Comparison of ENCODE assay signal across 22 cellular contexts in the genomic region with DNA sequence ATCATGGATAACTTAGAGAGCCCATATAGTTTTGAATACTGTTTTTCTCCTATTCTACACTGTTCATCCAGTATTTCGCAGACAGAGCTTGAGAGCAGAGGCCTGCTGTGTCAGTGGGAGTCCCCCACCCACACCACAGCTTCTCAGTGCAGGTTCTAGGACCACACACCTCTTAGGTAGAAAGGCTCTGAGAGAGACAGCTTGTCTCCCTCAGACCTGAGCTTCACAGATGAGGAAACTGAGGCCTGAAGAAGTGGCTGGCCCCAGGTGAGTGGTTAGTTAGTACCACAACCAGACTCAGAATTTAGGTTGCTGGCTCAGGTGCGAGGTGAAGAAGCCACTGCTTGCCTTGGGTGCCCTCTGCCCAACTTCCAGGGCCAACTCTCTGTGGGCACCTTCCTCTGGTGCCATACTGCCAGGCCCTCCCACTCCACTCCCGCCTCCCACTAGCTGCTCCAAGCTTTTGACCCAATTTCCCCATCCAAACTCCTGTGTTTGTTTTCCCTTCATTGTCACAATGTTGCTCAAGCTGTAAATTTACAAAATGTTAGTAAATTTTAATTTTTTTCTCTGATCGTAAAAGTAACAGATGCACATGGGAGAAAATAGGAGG. TPM values are rescaled to one million over a fixed set of nuclear protein-coding genes. Genes with fewer than 3 reads are reported as not detected.
DNase-seq lines count a peak whose midpoint lies in the region; ATAC-seq, FAIRE-seq and TF ChIP-seq lines count a peak whose summit lies in the region.
"Had no signal": no experiment of that assay in that cellular context is flagged by ENCODE, and none has a peak within 500 bp of the region (broad histone marks: within the 10 kb centered on the region; RNA-seq: fewer than 3 reads in every experiment).

No MANE protein-coding gene starts in this region.

- H2BK20ac ChIP-seq in H1 (ENCODE audit: low read length), result no peak overlapping the region

- no peak overlapping the region for H3K4ac ChIP-seq in H1 (replicated peaks; ENCODE audit: insufficient read length, low read depth, low read length)

- no peak overlapping the region for H3K27ac ChIP-seq in H1 (ENCODE audit: low read depth, low read length)
- peak overlapping the region; percentile 99 for H3K27ac ChIP-seq in subcutaneous abdominal adipose tissue (ENCODE audit: low read depth, low read length)
- H3K27ac ChIP-seq in neural progenitor cell, result no peak overlapping the region
- H3K27ac ChIP-seq: RWPE1 had no signal

- 60% methylated on average over 4 of the region's 4 CpGs; no CpG with 5 or more reads in 1 of the 2 experiments for whole genome bisulfite sequencing in H1 (ENCODE audit: extremely low coverage in 1 of 2, insufficient coverage in 1 of 2, insufficient read length in 1 of 2, insufficient replicate concordance in 2 of 2, low coverage in 1 of 2, low lambda C conversion rate in 2 of 2, missing lambda C conversion rate in 1 of 2), 2 experiments

- no peaks in the 10 kb centered on the region for H3K79me1 ChIP-seq in H1 (ENCODE audit: low read depth, low read length)

- H3K36me3 Mint-ChIP-seq in neural progenitor cell, result no peaks in the 10 kb centered on the region

- no peaks in the 10 kb centered on the region for H3K4me1 ChIP-seq in H1 (replicated peaks in 1 of 4; ENCODE audit: control insufficient read depth in 3 of 4, insufficient read depth in 4 of 4, low read length in 3 of 4)
- H3K4me1 ChIP-seq in subcutaneous abdominal adipose tissue (ENCODE audit: control insufficient read depth in 5 of 5, insufficient read depth in 5 of 5, low read length in 5 of 5), result peaks cover 0 to 56% (median 37%) of the 10 kb centered on the region in 5 donors
- no peaks in the 10 kb centered on the region for H3K4me1 ChIP-seq in neural progenitor cell

- no peak for TF ChIP-seq RAD21 in H1 (IDR thresholded peaks at IDR 0.05 in 1 of 2, conservative IDR thresholded peaks at IDR 0.05 in 1 of 2; ENCODE audit: low read depth in 2 of 2, low read length in 2 of 2)

- H3K4me3 Mint-ChIP-seq in neural progenitor cell, result no peak overlapping the region

- POLR2A ChIA-PET in H1 (lab: Charles Lee; ENCODE audit: partially characterized antibody), result interaction anchor here (0.6 to 0.9 kb wide), 2 partner anchors 43 to 45 kb away, joined by 3 read pairs; no protein-coding TSS in a partner anchor

- H4K91ac ChIP-seq in H1 (replicated peaks; ENCODE audit: insufficient read length, low read length), result no peak overlapping the region

- TF ChIP-seq EP300 in H1 (IDR thresholded peaks at IDR 0.05; ENCODE audit: borderline replicate concordance in 1 of 2, low read depth in 2 of 2, low read length in 2 of 2), result no peak

- no peak overlapping the region for H3K23ac ChIP-seq in H1 (ENCODE audit: insufficient read length)

- H4K20me1 ChIP-seq in H1 (replicated peaks in 1 of 2; ENCODE audit: control insufficient read depth in 1 of 2, insufficient read depth in 2 of 2, low read length in 2 of 2) (no peaks in the 10 kb centered on the region), neural progenitor cell (ENCODE audit: low read depth) (no peaks in the 10 kb centered on the region)

- 0 out of 2 replicates have a peak overlapping the region, but pooled peaks have one; percentile 3 for H2BK12ac ChIP-seq in H1 (ENCODE audit: low read depth, low read length)

- H3K4me3 ChIP-seq in H1 (ENCODE audit: extremely low read depth in 1 of 4, insufficient read depth in 2 of 4, low read depth in 3 of 4, low read length in 4 of 4) (no peak overlapping the region), subcutaneous abdominal adipose tissue (ENCODE audit: low read depth in 1 of 5, low read length in 5 of 5) (no peak overlapping the region), neural progenitor cell (no peak overlapping the region)

- no peak for DNase-seq in activated CD4-positive, CD25-positive, alpha-beta regulatory T cell treated with anti-CD3 and anti-CD28 coated beads, Interleukin-2, amount 50 U/mL, for 72 hours
- DNase-seq in activated naive CD4-positive, alpha-beta T cell treated with anti-CD3 and anti-CD28 coated beads, Interleukin-2, amount 50 U/mL, for 16 hours, result peak; percentile 28
- no peak for DNase-seq in activated naive CD4-positive, alpha-beta T cell treated with Interleukin-2 at 50 U/mL for 16 hours
- DNase-seq in H1 (ENCODE audit: low read depth in 1 of 2, low spot score in 2 of 2), result no peak
- no peak for DNase-seq in neural progenitor cell (ENCODE audit: low spot score)
- DNase-seq: 8988T, C1 segment of cervical spinal cord, COR-L47, DMS153, EL, H7, KG1, NCI-H1048, NCI-H146, NCI-H2107, NCI-H226, NCI-H526, OCI-M1 had no signal

- H3K27me3 ChIP-seq in H1 (replicated peaks in 1 of 4; ENCODE audit: control insufficient read depth in 3 of 4, extremely low read depth in 1 of 4, insufficient read depth in 3 of 4, low read length in 3 of 4), result no peaks in the 10 kb centered on the region
- no peaks in the 10 kb centered on the region for H3K27me3 ChIP-seq in subcutaneous abdominal adipose tissue (ENCODE audit: control insufficient read depth in 5 of 5, insufficient read depth in 4 of 5, low read length in 5 of 5)
- H3K27me3 ChIP-seq in neural progenitor cell, result no peaks in the 10 kb centered on the region

- H3K9me3 ChIP-seq in H1 (ENCODE audit: insufficient read depth in 2 of 2, low read depth in 1 of 2, low read length in 1 of 2) (no peaks in the 10 kb centered on the region), subcutaneous abdominal adipose tissue (ENCODE audit: control insufficient read depth in 5 of 5, low read length in 5 of 5) (no peaks in the 10 kb centered on the region), neural progenitor cell (ENCODE audit: low read depth) (no peaks in the 10 kb centered on the region)

- H3K36me3 ChIP-seq in H1 (ENCODE audit: control insufficient read depth in 2 of 4, insufficient read depth in 4 of 4, low read length in 3 of 4) (no peaks in the 10 kb centered on the region), subcutaneous abdominal adipose tissue (ENCODE audit: control insufficient read depth in 5 of 5, insufficient read depth in 5 of 5, low read length in 5 of 5) (no peaks in the 10 kb centered on the region), neural progenitor cell (no peaks in the 10 kb centered on the region)

- H3K4me2 ChIP-seq in H1 (ENCODE audit: insufficient read depth in 1 of 2, low read depth in 2 of 2, low read length in 2 of 2) (no peak overlapping the region), neural progenitor cell (no peak overlapping the region)

- H3K14ac ChIP-seq in H1 (ENCODE audit: insufficient read length), result no peak overlapping the region

- no peak overlapping the region for H2BK120ac ChIP-seq in H1 (replicated peaks; ENCODE audit: low read depth, low read length)

- H3K4me1 Mint-ChIP-seq in neural progenitor cell, result no peaks in the 10 kb centered on the region

- H2AFZ ChIP-seq in H1 (ENCODE audit: low read length), result no peak overlapping the region
- no peak overlapping the region for H2AFZ ChIP-seq in neural progenitor cell (replicated peaks)

- H3K9ac ChIP-seq in H1 (replicated peaks in 1 of 4; ENCODE audit: extremely low read depth in 1 of 4, low read depth in 3 of 4, low read length in 3 of 4) (no peak overlapping the region), subcutaneous abdominal adipose tissue (ENCODE audit: low read length in 5 of 5) (peak overlapping the region in 4 of 5 donors; percentile 9 to 88 (median 34)), neural progenitor cell (no peak overlapping the region)

- no peaks in the 10 kb centered on the region for H3F3A ChIP-seq in neural progenitor cell (ENCODE audit: low read depth)

- CTCF ChIA-PET in H1 (lab: Charles Lee; ENCODE audit: partially characterized antibody), result interaction anchor here (1.4 to 14.1 kb wide), 5 partner anchors 13 to 50 kb away, joined by 4 to 258 read pairs (median 8); no protein-coding TSS in a partner anchor

- H3K27me3 Mint-ChIP-seq in neural progenitor cell (ENCODE audit: insufficient read depth, low read depth), result peaks cover 6% of the 10 kb centered on the region

- TF ChIP-seq POLR2A in H1 (IDR thresholded peaks at IDR 0.05; ENCODE audit: control extremely low read depth in 1 of 2, low read depth in 2 of 2, low read length in 2 of 2), result no peak

- no peaks in the 10 kb centered on the region for H3K79me2 ChIP-seq in H1 (ENCODE audit: control insufficient read depth in 1 of 2, insufficient read depth in 2 of 2, low read length in 2 of 2)
- H3K79me2 ChIP-seq in neural progenitor cell (ENCODE audit: low read depth), result no peaks in the 10 kb centered on the region

- peak; percentile 24 to 48 for ATAC-seq in activated CD4-positive, CD25-positive, alpha-beta regulatory T cell treated with anti-CD3 and anti-CD28 coated beads, Interleukin-2, amount 50 U/mL, for 24 hours
- ATAC-seq in GM21737 (IDR thresholded peaks at IDR 0.05; ENCODE audit: unreplicated experiment), result no peak

- H2AK5ac ChIP-seq in H1 (ENCODE audit: low read depth, low read length), result no peak overlapping the region

- H3K23me2 ChIP-seq in H1 (ENCODE audit: low read depth, low read length), result no peaks in the 10 kb centered on the region; the same call in 1 of the 2 replicates

- no peak overlapping the region for H3K27ac Mint-ChIP-seq in neural progenitor cell

- no peak overlapping the region for H4K5ac ChIP-seq in H1 (ENCODE audit: insufficient read length, low read depth, low read length)

- TF ChIP-seq CTCF in H1 (IDR thresholded peaks at IDR 0.05; ENCODE audit: control extremely low read depth in 1 of 3, insufficient read depth in 1 of 3, low read depth in 1 of 3, low read length in 3 of 3) (no peak), neural progenitor cell (IDR thresholded peaks at IDR 0.05) (no peak)

- FAIRE-seq in H1 (lab: Jason Lieb, UNC), result no peak

- H3K9me3 Mint-ChIP-seq in neural progenitor cell, result no peaks in the 10 kb centered on the region

- H3K18ac ChIP-seq in H1 (ENCODE audit: extremely low read depth, low read length), result no peak overlapping the region

- H2BK5ac ChIP-seq in H1 (ENCODE audit: low read depth, low read length), result no peak overlapping the region

- no peak overlapping the region for H4K8ac ChIP-seq in H1 (ENCODE audit: extremely low read depth, insufficient read depth, low read length)

- H3K56ac ChIP-seq in H1 (replicated peaks; ENCODE audit: insufficient read length, low read depth, low read length), result no peak overlapping the region

- H2BK15ac ChIP-seq in H1 (ENCODE audit: low read length), result no peak overlapping the region

RNA-seq across cellular contexts. Expression of gene HILPDA, which starts 7.6 kb away (rescaled TPM):
- 33.9 and 35.6 TPM in 2 replicates for total RNA-seq in H1 (2021; fragmentation: NEBNext Ultra II Directional; extraction: Animal tissue kit (Norgen Biotek cat#: 25700))
- polyA plus RNA-seq in H1 (2011; rRNA removed), result 59.5 and 80.0 TPM in 2 replicates
- polyA plus RNA-seq in H1 (2011; cell fraction: cytosol; rRNA removed), result 67.1 TPM
- polyA plus RNA-seq in H1 (2011; cell fraction: nucleus; rRNA removed), result 40.9 TPM
- 37.8 to 39.9 TPM (median 38.9 TPM) in 4 replicates for polyA plus RNA-seq in H1 (2012, experiment 1 of 2)
- polyA plus RNA-seq in H1 (2012, experiment 2 of 2), result 48.3 TPM
- polyA plus RNA-seq in H1 (2013, experiment 1 of 2), result 28.9 TPM
- 29.1 TPM for polyA plus RNA-seq in H1 (2013, experiment 2 of 2)
- 70.0 and 77.4 TPM in 2 replicates for polyA minus RNA-seq in H1 (2011; rRNA and poly(A)+ RNA removed)
- polyA minus RNA-seq in H1 (2011; cell fraction: cytosol; rRNA and poly(A)+ RNA removed), result 20.9 TPM
- polyA minus RNA-seq in H1 (2011; cell fraction: nucleus; rRNA and poly(A)+ RNA removed), result 81.1 TPM
- 53.9 and 70.1 TPM in 2 replicates for total RNA-seq in neural progenitor cell (ENCODE audit: low replicate concordance)

RNA-seq across cellular contexts. Expression of gene METTL2B, which starts 28.5 kb away (rescaled TPM):
- total RNA-seq in H1 (2021; fragmentation: NEBNext Ultra II Directional; extraction: Animal tissue kit (Norgen Biotek cat#: 25700)), result 42.6 and 43.5 TPM in 2 replicates
- polyA plus RNA-seq in H1 (2011; rRNA removed), result 13.1 and 14.6 TPM in 2 replicates
- 21.6 TPM for polyA plus RNA-seq in H1 (2011; cell fraction: cytosol; rRNA removed)
- polyA plus RNA-seq in H1 (2011; cell fraction: nucleus; rRNA removed), result 15.4 TPM
- 19.3 to 28.0 TPM (median 23.9 TPM) in 4 replicates for polyA plus RNA-seq in H1 (2012, experiment 1 of 2)
- polyA plus RNA-seq in H1 (2012, experiment 2 of 2), result 17.5 TPM
- 27.8 TPM for polyA plus RNA-seq in H1 (2013, experiment 1 of 2)
- polyA plus RNA-seq in H1 (2013, experiment 2 of 2), result 32.9 TPM
- 28.7 and 29.5 TPM in 2 replicates for polyA minus RNA-seq in H1 (2011; rRNA and poly(A)+ RNA removed)
- 17.7 TPM for polyA minus RNA-seq in H1 (2011; cell fraction: cytosol; rRNA and poly(A)+ RNA removed)
- polyA minus RNA-seq in H1 (2011; cell fraction: nucleus; rRNA and poly(A)+ RNA removed), result 43.8 TPM
- total RNA-seq in neural progenitor cell (ENCODE audit: low replicate concordance), result 43.1 and 50.1 TPM in 2 replicates

RNA-seq across cellular contexts. Expression of gene IMPDH1, which starts 38.3 kb away (rescaled TPM):
- 44.0 and 45.8 TPM in 2 replicates for total RNA-seq in H1 (2021; fragmentation: NEBNext Ultra II Directional; extraction: Animal tissue kit (Norgen Biotek cat#: 25700))
- polyA plus RNA-seq in H1 (2011; rRNA removed), result 45.8 and 65.7 TPM in 2 replicates
- 43.6 TPM for polyA plus RNA-seq in H1 (2011; cell fraction: cytosol; rRNA removed)
- polyA plus RNA-seq in H1 (2011; cell fraction: nucleus; rRNA removed), result 114 TPM
- 25.6 to 53.4 TPM (median 41.9 TPM) in 4 replicates for polyA plus RNA-seq in H1 (2012, experiment 1 of 2)
- 34.0 TPM for polyA plus RNA-seq in H1 (2012, experiment 2 of 2)
- polyA plus RNA-seq in H1 (2013, experiment 1 of 2), result 24.3 TPM
- 24.7 TPM for polyA plus RNA-seq in H1 (2013, experiment 2 of 2)
- polyA minus RNA-seq in H1 (2011; rRNA and poly(A)+ RNA removed), result 45.8 and 49.4 TPM in 2 replicates
- 24.7 TPM for polyA minus RNA-seq in H1 (2011; cell fraction: cytosol; rRNA and poly(A)+ RNA removed)
- 44.8 TPM for polyA minus RNA-seq in H1 (2011; cell fraction: nucleus; rRNA and poly(A)+ RNA removed)
- total RNA-seq in neural progenitor cell (ENCODE audit: low replicate concordance), result 17.0 and 30.8 TPM in 2 replicates

Comparison
In these comparisons a context has a peak if more than half of its experiments do, and no peak if none do; other contexts are left out.
1. H3K9ac ChIP-seq: peak in subcutaneous abdominal adipose tissue (4 of 5); none in H1 (0 of 4) and neural progenitor cell (single experiment).